ENCODE assay signal across 13 cellular contexts in genomic region chr18:9771977-9772660, GRCh38.
DNase-seq lines count a peak whose midpoint lies in the region; ATAC-seq and TF ChIP-seq lines count a peak whose summit lies in the region.
"Had no signal": no experiment of that assay in that cellular context is flagged by ENCODE, and none has a peak within 500 bp of the region (broad histone marks: within the 10 kb centered on the region; RNA-seq: fewer than 3 reads in every experiment).

No MANE protein-coding gene starts in this region.

- H3K36me3 Mint-ChIP-seq in natural killer cell treated with Interleukin-12 subunit alpha and Interleukin-12 subunit beta and Interleukin-15 and Interleukin-18, amount 100 ng/mL, for 72 hours = no peaks in the 10 kb centered on the region
- H3K36me3 Mint-ChIP-seq in natural killer cell = no peaks in the 10 kb centered on the region
- H3K36me3 Mint-ChIP-seq: activated naive CD8-positive, alpha-beta T cell treated with anti-CD3 and anti-CD28 coated beads, Interleukin-2, amount 10 ng/mL, durations not matched to agents 7 days and 5 days had no signal

- H3K4me1 Mint-ChIP-seq in natural killer cell treated with Interleukin-12 subunit alpha and Interleukin-12 subunit beta and Interleukin-15 and Interleukin-18, amount 100 ng/mL, for 72 hours (ENCODE audit: low read depth in 2 of 2) = peaks cover 17 to 22% of the 10 kb centered on the region in 2 donors
- peaks cover 8 to 11% of the 10 kb centered on the region in 2 donors for H3K4me1 Mint-ChIP-seq in natural killer cell
- H3K4me1 Mint-ChIP-seq: activated naive CD8-positive, alpha-beta T cell treated with anti-CD3 and anti-CD28 coated beads, Interleukin-2, amount 10 ng/mL, durations not matched to agents 7 days and 5 days had no signal

- peak overlapping the region; percentile 68 for H2AFZ ChIP-seq in parathyroid adenoma

- H3K4me1 ChIP-seq in esophagus muscularis mucosa = peaks cover 10 to 31% (median 18%) of the 10 kb centered on the region in 4 donors
- no peaks in the 10 kb centered on the region for H3K4me1 ChIP-seq in parathyroid adenoma
- H3K4me1 ChIP-seq: pancreas had no signal

- DNase-seq in natural killer cell treated with Interleukin-12 subunit alpha and Interleukin-12 subunit beta and Interleukin-15 and Interleukin-18, amount 100 ng/mL, for 72 hours (ENCODE audit: low spot score) = no peak
- DNase-seq in natural killer cell (no peak), esophagus muscularis mucosa (ENCODE audit: extremely low spot score) (peak; percentile 74), NCI-H2029 treated with DMSO at 0.1 percent for 48 hours (lab: John Stamatoyannopoulos, UW) (no peak), NCI-H226 (no peak)
- DNase-seq in stimulated activated naive CD4-positive, alpha-beta T cell (lab: John Stamatoyannopoulos, UW) = no peak

- no peak for ATAC-seq in natural killer cell treated with Interleukin-12 subunit alpha and Interleukin-12 subunit beta and Interleukin-15 and Interleukin-18, amount 100 ng/mL, for 72 hours
- ATAC-seq in natural killer cell (no peak), GM18867 (IDR thresholded peaks at IDR 0.05; ENCODE audit: unreplicated experiment) (no peak)

- H3K9ac ChIP-seq in parathyroid adenoma = no peak overlapping the region

- H3K4me3 ChIP-seq in esophagus muscularis mucosa (no peak overlapping the region), parathyroid adenoma (ENCODE audit: low read depth, low read length) (no peak overlapping the region)
- H3K4me3 ChIP-seq: MG63, pancreas had no signal

- H3K79me2 ChIP-seq in parathyroid adenoma = no peaks in the 10 kb centered on the region

- H3K4me2 ChIP-seq in parathyroid adenoma (ENCODE audit: low read length) = no peak overlapping the region

- peak overlapping the region in 1 of 4 donors; percentile 55 for H3K27ac ChIP-seq in esophagus muscularis mucosa (replicated peaks in 1 of 4)
- H3K27ac ChIP-seq in parathyroid adenoma = no peak overlapping the region

- no peak for TF ChIP-seq CTCF in natural killer cell (IDR thresholded peaks at IDR 0.05)
- TF ChIP-seq CTCF in esophagus muscularis mucosa (IDR thresholded peaks at IDR 0.05) = no peak
- TF ChIP-seq CTCF in parathyroid adenoma (IDR thresholded peaks at IDR 0.05) = no peak

- intact Hi-C loops in natural killer cell (cut with micrococcal nuclease) = loop anchor here (1.0 kb wide), 2 partner anchors 160 to 197 kb away; no protein-coding TSS in a partner anchor
- intact Hi-C loops in esophagus muscularis mucosa (cut with DNase I) = loop anchor here (5.0 kb wide), 2 partner anchors 90 to 195 kb away; no protein-coding TSS in a partner anchor

- peak overlapping the region; percentile 15 to 49 for H3K27ac Mint-ChIP-seq in natural killer cell treated with Interleukin-12 subunit alpha and Interleukin-12 subunit beta and Interleukin-15 and Interleukin-18, amount 100 ng/mL, for 72 hours
- H3K27ac Mint-ChIP-seq in natural killer cell = peak overlapping the region in 1 of 2 donors; percentile 9
- H3K27ac Mint-ChIP-seq: activated naive CD8-positive, alpha-beta T cell treated with anti-CD3 and anti-CD28 coated beads, Interleukin-2, amount 10 ng/mL, durations not matched to agents 7 days and 5 days; activated T-cell treated with anti-CD3 and anti-CD28 coated beads, Interleukin-2, amount 50 U/mL, for 24 hours; mesothelial cell of epicardium had no signal

- H3K27me3 ChIP-seq in esophagus muscularis mucosa (no peaks in the 10 kb centered on the region), parathyroid adenoma (ENCODE audit: control insufficient read depth, insufficient read depth, low read length) (no peaks in the 10 kb centered on the region)
- H3K27me3 ChIP-seq: MG63, pancreas had no signal

- TF ChIP-seq POLR2A in esophagus muscularis mucosa (IDR thresholded peaks at IDR 0.05; ENCODE audit: low read depth) = no peak

- WGBS in esophagus muscularis mucosa = 77% methylated on average over 14 of the region's 14 CpGs

- H3K36me3 ChIP-seq in esophagus muscularis mucosa = peaks cover 0 to 4% (median 0%) of the 10 kb centered on the region in 4 donors
- H3K36me3 ChIP-seq in parathyroid adenoma (ENCODE audit: control insufficient read depth, insufficient read depth, low read length) = no peaks in the 10 kb centered on the region
- H3K36me3 ChIP-seq: MG63, pancreas had no signal

- peak overlapping the region; percentile 48 for H3K4me3 Mint-ChIP-seq in natural killer cell treated with Interleukin-12 subunit alpha and Interleukin-12 subunit beta and Interleukin-15 and Interleukin-18, amount 100 ng/mL, for 72 hours
- H3K4me3 Mint-ChIP-seq in natural killer cell = no peak overlapping the region
- H3K4me3 Mint-ChIP-seq: activated naive CD8-positive, alpha-beta T cell treated with anti-CD3 and anti-CD28 coated beads, Interleukin-2, amount 10 ng/mL, durations not matched to agents 7 days and 5 days; activated T-cell treated with anti-CD3 and anti-CD28 coated beads, Interleukin-2, amount 50 U/mL, for 24 hours; mesothelial cell of epicardium had no signal

- no peaks in the 10 kb centered on the region for H3K9me3 ChIP-seq in esophagus muscularis mucosa
- H3K9me3 ChIP-seq in parathyroid adenoma (ENCODE audit: control insufficient read depth, low read length) = no peaks in the 10 kb centered on the region
- H3K9me3 ChIP-seq: MG63, pancreas had no signal

- peaks cover 20 to 30% of the 10 kb centered on the region in 2 donors for H3K27me3 Mint-ChIP-seq in natural killer cell treated with Interleukin-12 subunit alpha and Interleukin-12 subunit beta and Interleukin-15 and Interleukin-18, amount 100 ng/mL, for 72 hours
- H3K27me3 Mint-ChIP-seq in natural killer cell (ENCODE audit: low read depth in 2 of 2) = peaks cover 12 to 21% of the 10 kb centered on the region in 2 donors

- no peaks in the 10 kb centered on the region for H3K9me3 Mint-ChIP-seq in natural killer cell treated with Interleukin-12 subunit alpha and Interleukin-12 subunit beta and Interleukin-15 and Interleukin-18, amount 100 ng/mL, for 72 hours
- H3K9me3 Mint-ChIP-seq in natural killer cell = no peaks in the 10 kb centered on the region
- H3K9me3 Mint-ChIP-seq: activated naive CD8-positive, alpha-beta T cell treated with anti-CD3 and anti-CD28 coated beads, Interleukin-2, amount 10 ng/mL, durations not matched to agents 7 days and 5 days; activated T-cell treated with anti-CD3 and anti-CD28 coated beads, Interleukin-2, amount 50 U/mL, for 24 hours had no signal

- no peak for TF ChIP-seq EP300 in esophagus muscularis mucosa (IDR thresholded peaks at IDR 0.05)
